In the genomic region with DNA sequence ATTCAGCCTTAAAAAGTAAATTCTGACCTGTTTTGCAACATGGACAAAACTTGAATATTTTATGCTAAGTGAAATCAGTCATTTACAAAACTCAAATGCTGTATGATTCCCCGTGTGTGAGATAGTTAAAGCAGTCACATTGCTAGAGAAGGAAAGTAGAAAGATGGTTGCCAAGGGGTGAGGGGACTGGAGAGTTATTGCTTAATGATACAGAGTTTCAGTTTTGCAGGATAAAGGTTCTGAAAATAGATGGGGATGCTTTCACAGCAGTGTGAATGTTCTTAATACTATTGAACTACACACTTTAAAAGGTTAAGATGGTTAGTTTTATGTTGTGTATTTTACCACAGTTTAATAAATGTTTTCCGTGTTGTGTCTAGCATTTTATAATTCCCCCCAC, we compare ENCODE assay signal across 29 cellular contexts.
A peak's percentile ranks its signal among the peaks of the same experiment; 100 is the strongest.
DNase-seq lines count a peak whose midpoint lies in the region; ATAC-seq lines count a peak whose summit lies in the region.
"Had no signal": no experiment of that assay in that cellular context is flagged by ENCODE, and none has a peak within 500 bp of the region (broad histone marks: within the 10 kb centered on the region; RNA-seq: fewer than 3 reads in every experiment).

No MANE protein-coding gene starts in this region.

- no peak for DNase-seq in stimulated activated CD4-positive, alpha-beta T cell treated with anti-CD3 and anti-CD28 coated beads, Interleukin-4, amount 100 ng/mL, for 24 hours
- DNase-seq in GDM1 (lab: John Stamatoyannopoulos, UW) (no peak), medulla oblongata (ENCODE audit: extremely low spot score) (no peak)
- DNase-seq: activated CD4-positive, alpha-beta T cell treated with anti-CD3 and anti-CD28 coated beads, Interleukin-2, amount 10 ng/mL, durations not matched to agents 24 days and 14 days; activated naive CD4-positive, alpha-beta T cell treated with anti-CD3 and anti-CD28 coated beads, Interleukin-2, amount 10 ng/mL, durations not matched to agents 7 days and 5 days; activated T-cell treated with anti-CD3 and anti-CD28 coated beads, Interleukin-2, amount 50 U/mL, for 72 hours; amniotic stem cell; Caco-2; DMS79 treated with DMSO at 0.1 percent for 48 hours; effector memory CD8-positive, alpha-beta T cell; foreskin keratinocyte; H7; left colon; mesendoderm; naive B cell; NCI-H1417; NCI-H2081 treated with DMSO at 0.1 percent for 48 hours; NCI-H446 treated with DMSO at 0.1 percent for 48 hours; PC-3; Right ventricle myocardium superior; sigmoid colon; stimulated activated CD4-positive, alpha-beta T cell treated with anti-CD3 and anti-CD28 coated beads, Interleukin-15, amount 100 ng/mL, for 24 hours; thyroid gland; WERI-Rb-1 had no signal

- ATAC-seq in GM18867 (IDR thresholded peaks at IDR 0.05; ENCODE audit: unreplicated experiment): peak; percentile 47
- peak; percentile 42 for ATAC-seq in GM21381 (IDR thresholded peaks at IDR 0.05; ENCODE audit: unreplicated experiment)
- peak; percentile 26 for ATAC-seq in HG02852 (IDR thresholded peaks at IDR 0.05; ENCODE audit: unreplicated experiment)
- peak; percentile 39 for ATAC-seq in HG03571 (IDR thresholded peaks at IDR 0.05; ENCODE audit: unreplicated experiment)
- no peak for ATAC-seq in HG03097 (IDR thresholded peaks at IDR 0.05; ENCODE audit: low FRiP score, unreplicated experiment)
- ATAC-seq: activated T-cell treated with anti-CD3 and anti-CD28 coated beads, Interleukin-2, amount 50 U/mL, for 72 hours; effector memory CD8-positive, alpha-beta T cell; foreskin keratinocyte; left colon; PC-3 had no signal
